Comparison of ENCODE assay signal across 1 cellular context in genomic region chr1:84077476-84078107, GRCh38.
TF ChIP-seq lines count a peak whose summit lies in the region.

No MANE protein-coding gene starts in this region.

TF ChIP-seq in HepG2, 621 proteins besides CTCF, POLR2A, EP300 and RAD21 (continued from another document and continues in another):
- TF ChIP-seq ZNF574 (CRISPR knock-in tag; IDR thresholded peaks at IDR 0.05) (peak; percentile 74), ZKSCAN8 (CRISPR knock-in tag; IDR thresholded peaks at IDR 0.05; ENCODE audit: borderline replicate concordance) (no peak), POLR2G (IDR thresholded peaks at IDR 0.05; ENCODE audit: low read depth, low read length) (peak; percentile 88), HNRNPL (IDR thresholded peaks at IDR 0.05; ENCODE audit: low read depth, low read length) (0 out of 2 replicates have a peak, but pooled peaks have one; percentile 51), NFIB (CRISPR knock-in tag; IDR thresholded peaks at IDR 0.05; ENCODE audit: borderline replicate concordance) (no peak), THRA (CRISPR knock-in tag; IDR thresholded peaks at IDR 0.05; ENCODE audit: borderline replicate concordance) (no peak), NRL (CRISPR knock-in tag; IDR thresholded peaks at IDR 0.05; ENCODE audit: borderline replicate concordance) (peak; percentile 70), KDM2A (CRISPR knock-in tag; IDR thresholded peaks at IDR 0.05; ENCODE audit: borderline replicate concordance, low read depth) (no peak), ZNF30 (CRISPR knock-in tag; IDR thresholded peaks at IDR 0.05) (no peak), ZNF33B (CRISPR knock-in tag; IDR thresholded peaks at IDR 0.05) (no peak; the same call in 1 of the 2 replicates), SIX1 (CRISPR knock-in tag; IDR thresholded peaks at IDR 0.05; ENCODE audit: borderline replicate concordance) (no peak), NR2F1 (CRISPR knock-in tag; IDR thresholded peaks at IDR 0.05) (no peak), MIXL1 (CRISPR knock-in tag; IDR thresholded peaks at IDR 0.05) (no peak), ZNF354B (CRISPR knock-in tag; IDR thresholded peaks at IDR 0.05) (0 out of 2 replicates have a peak, but pooled peaks have one; percentile 47), ZNF850 (CRISPR knock-in tag; conservative IDR thresholded peaks at IDR 0.05) (0 out of 2 replicates have a peak, but pooled peaks have one; percentile 49), ZNF142 (CRISPR knock-in tag; IDR thresholded peaks at IDR 0.05) (peak; percentile 5; the same call in 1 of the 2 replicates), PRDM4 (CRISPR knock-in tag; IDR thresholded peaks at IDR 0.05; ENCODE audit: borderline replicate concordance) (no peak), ZNF280B (CRISPR knock-in tag; IDR thresholded peaks at IDR 0.05; ENCODE audit: borderline replicate concordance) (peak; percentile 47; the same call in 1 of the 2 replicates), EEA1 (CRISPR knock-in tag; IDR thresholded peaks at IDR 0.05; ENCODE audit: borderline replicate concordance) (no peak; the same call in 1 of the 2 replicates), ZNF276 (CRISPR knock-in tag; IDR thresholded peaks at IDR 0.05; ENCODE audit: low read depth) (no peak), BCL3 (CRISPR knock-in tag; IDR thresholded peaks at IDR 0.05) (no peak; the same call in 1 of the 2 replicates), TFDP1 (CRISPR knock-in tag; IDR thresholded peaks at IDR 0.05; ENCODE audit: borderline replicate concordance) (no peak), ZNF792 (CRISPR knock-in tag; IDR thresholded peaks at IDR 0.05) (no peak; the same call in 1 of the 2 replicates), ZNF891 (CRISPR knock-in tag; IDR thresholded peaks at IDR 0.05) (peak; percentile 76; the same call in 1 of the 2 replicates), ZKSCAN5 (CRISPR knock-in tag; IDR thresholded peaks at IDR 0.05) (no peak), ZNF317 (CRISPR knock-in tag; IDR thresholded peaks at IDR 0.05) (peak; percentile 59; the same call in 1 of the 2 replicates), THAP11 (CRISPR knock-in tag; IDR thresholded peaks at IDR 0.05) (peak; percentile 68), ZNF432 (CRISPR knock-in tag; IDR thresholded peaks at IDR 0.05; ENCODE audit: borderline replicate concordance) (no peak), ZNF577 (CRISPR knock-in tag; IDR thresholded peaks at IDR 0.05; ENCODE audit: borderline replicate concordance, low read depth) (no peak), HNRNPH1 (optimal IDR thresholded peaks at IDR 0.05; ENCODE audit: low read depth, low read length) (no peak), POGK (CRISPR knock-in tag; conservative IDR thresholded peaks at IDR 0.05) (peak; percentile 48; the same call in 1 of the 2 replicates), YEATS2 (CRISPR knock-in tag; IDR thresholded peaks at IDR 0.05; ENCODE audit: borderline replicate concordance) (no peak; the same call in 1 of the 2 replicates), ZNF10 (CRISPR knock-in tag; IDR thresholded peaks at IDR 0.05; ENCODE audit: borderline replicate concordance, low read depth) (no peak), REPIN1 (CRISPR knock-in tag; IDR thresholded peaks at IDR 0.05; ENCODE audit: borderline replicate concordance, low read depth) (peak; percentile 72)
